ENCODE assay signal across 1 cellular context in the genomic region with DNA sequence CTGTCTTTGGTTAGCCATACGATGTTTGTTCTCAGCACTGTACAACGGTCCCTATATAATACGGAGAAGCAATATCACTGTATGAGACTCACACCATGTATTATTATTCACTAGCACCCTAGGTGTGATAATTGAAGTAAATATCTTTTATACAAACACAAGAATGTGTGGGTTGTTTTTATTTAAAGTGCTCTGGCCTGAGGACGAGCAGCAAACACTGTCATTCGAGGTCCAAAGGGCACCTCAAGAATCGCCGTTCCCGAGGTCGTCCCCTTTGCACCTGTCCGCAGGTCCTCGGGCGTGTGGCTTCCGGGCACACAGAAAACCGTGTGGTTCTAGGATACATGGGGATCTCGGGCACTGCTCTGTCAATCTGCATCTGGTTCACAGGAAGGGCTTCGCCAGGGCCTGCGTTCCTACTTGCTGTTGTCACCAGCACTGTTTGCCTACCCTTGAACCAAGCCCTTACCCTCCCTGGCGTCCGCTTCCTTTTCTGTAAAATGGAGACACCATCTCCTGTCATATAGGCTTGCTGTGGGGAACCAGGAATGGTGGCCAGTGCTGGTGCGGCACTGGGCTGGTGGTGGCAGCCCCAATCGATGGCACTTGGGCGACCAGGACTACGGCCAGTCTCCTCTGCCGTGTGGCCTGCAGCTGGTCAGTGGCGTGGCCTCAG.
TF ChIP-seq lines count a peak whose summit lies in the region.

No MANE protein-coding gene starts in this region.

TF ChIP-seq in HepG2, 621 proteins besides CTCF, POLR2A, EP300 and RAD21 (continues in another document):
- TF ChIP-seq ZBTB1 (CRISPR knock-in tag; IDR thresholded peaks at IDR 0.05; ENCODE audit: borderline replicate concordance) (no peak), KLF16 (CRISPR knock-in tag; IDR thresholded peaks at IDR 0.05) (peak in 1 of 2 experiments; percentile 70; a peak in 1 of 4 replicates), ELF3 (CRISPR knock-in tag; IDR thresholded peaks at IDR 0.05) (peak; percentile 94), SOX5 (CRISPR knock-in tag; IDR thresholded peaks at IDR 0.05; ENCODE audit: borderline replicate concordance) (peak; percentile 79), ZFY (CRISPR knock-in tag; IDR thresholded peaks at IDR 0.05) (peak; percentile 80), MEIS2 (CRISPR knock-in tag; IDR thresholded peaks at IDR 0.05) (peak; percentile 93), NFKB2 (CRISPR knock-in tag; IDR thresholded peaks at IDR 0.05; ENCODE audit: borderline replicate concordance) (peak; percentile 82), TOPORS (CRISPR knock-in tag; IDR thresholded peaks at IDR 0.05) (no peak), GTF2F1 (IDR thresholded peaks at IDR 0.05; ENCODE audit: low read length) (no peak), BORCS8-MEF2B (CRISPR knock-in tag; IDR thresholded peaks at IDR 0.05) (peak; percentile 38; the same call in 1 of the 2 replicates), ZNF225 (CRISPR knock-in tag; IDR thresholded peaks at IDR 0.05) (peak; percentile 65; the same call in 1 of the 2 replicates), ZC3H13 (CRISPR knock-in tag; IDR thresholded peaks at IDR 0.05) (peak; percentile 71; the same call in 1 of the 2 replicates), ZNF326 (CRISPR knock-in tag; IDR thresholded peaks at IDR 0.05; ENCODE audit: borderline replicate concordance) (no peak), KDM5A (IDR thresholded peaks at IDR 0.05; ENCODE audit: borderline replicate concordance, low read length) (no peak), ZKSCAN1 (IDR thresholded peaks at IDR 0.05; ENCODE audit: low read length) (no peak), ZNF296 (CRISPR knock-in tag; conservative IDR thresholded peaks at IDR 0.05) (no peak), CHD2 (IDR thresholded peaks at IDR 0.05; ENCODE audit: low read depth, low read length) (no peak; the same call in 1 of the 2 replicates), PITX1 (CRISPR knock-in tag; IDR thresholded peaks at IDR 0.05) (peak; percentile 82), DNMT1 (CRISPR knock-in tag; IDR thresholded peaks at IDR 0.05) (no peak; the same call in 1 of the 2 replicates), DNMT3B (CRISPR knock-in tag; conservative IDR thresholded peaks at IDR 0.05) (0 out of 2 replicates have a peak, but pooled peaks have one; percentile 29), ZFP90 (CRISPR knock-in tag; IDR thresholded peaks at IDR 0.05; ENCODE audit: borderline replicate concordance) (peak; percentile 79; the same call in 1 of the 2 replicates), MBNL3 (CRISPR knock-in tag; conservative IDR thresholded peaks at IDR 0.05) (no peak), SNRNP70 (IDR thresholded peaks at IDR 0.05; ENCODE audit: low read depth, low read length) (no peak), ZNF33A (CRISPR knock-in tag; IDR thresholded peaks at IDR 0.05; ENCODE audit: borderline replicate concordance) (peak; percentile 41; the same call in 1 of the 2 replicates), KDM6A (CRISPR knock-in tag; IDR thresholded peaks at IDR 0.05; ENCODE audit: low read depth) (peak; percentile 92), ZNF432 (CRISPR knock-in tag; IDR thresholded peaks at IDR 0.05; ENCODE audit: borderline replicate concordance) (no peak), SRSF9 (IDR thresholded peaks at IDR 0.05; ENCODE audit: borderline replicate concordance, insufficient read depth, low read depth, low read length, poor library complexity, severe bottlenecking) (no peak), ZNF44 (CRISPR knock-in tag; IDR thresholded peaks at IDR 0.05) (0 out of 2 replicates have a peak, but pooled peaks have one; percentile 4), KAT2B (IDR thresholded peaks at IDR 0.05; ENCODE audit: borderline replicate concordance, low read depth, low read length) (no peak), TRIM24 (CRISPR knock-in tag; IDR thresholded peaks at IDR 0.05) (no peak; the same call in none of the 2 replicates), AFF4 (CRISPR knock-in tag; IDR thresholded peaks at IDR 0.05) (no peak), SPEN (CRISPR knock-in tag; IDR thresholded peaks at IDR 0.05; ENCODE audit: low read depth) (peak; percentile 74), ZNF230 (CRISPR knock-in tag; IDR thresholded peaks at IDR 0.05) (peak; percentile 96; the same call in 1 of the 2 replicates), RARG (CRISPR knock-in tag; IDR thresholded peaks at IDR 0.05; ENCODE audit: low read depth) (no peak), SAFB2 (CRISPR knock-in tag; IDR thresholded peaks at IDR 0.05; ENCODE audit: borderline replicate concordance, low read depth) (no peak), IKZF1 (IDR thresholded peaks at IDR 0.05) (no peak), TBX2 (CRISPR knock-in tag; IDR thresholded peaks at IDR 0.05; ENCODE audit: borderline replicate concordance) (peak; percentile 94), ZNF674 (CRISPR knock-in tag; IDR thresholded peaks at IDR 0.05; ENCODE audit: low read depth) (no peak), ISX (CRISPR knock-in tag; conservative IDR thresholded peaks at IDR 0.05) (no peak), CENPX (CRISPR knock-in tag; IDR thresholded peaks at IDR 0.05) (no peak), ZNF816 (CRISPR knock-in tag; IDR thresholded peaks at IDR 0.05; ENCODE audit: borderline replicate concordance) (no peak; the same call in 1 of the 2 replicates), SMAD9 (CRISPR knock-in tag; IDR thresholded peaks at IDR 0.05) (no peak), ZNF160 (CRISPR knock-in tag; IDR thresholded peaks at IDR 0.05) (peak; percentile 94), ZNF839 (CRISPR knock-in tag; IDR thresholded peaks at IDR 0.05; ENCODE audit: borderline replicate concordance) (no peak), ELF1 (CRISPR knock-in tag; IDR thresholded peaks at IDR 0.05) (peak; percentile 79), HNRNPUL1 (IDR thresholded peaks at IDR 0.05; ENCODE audit: low read depth, low read length) (no peak)
- TF ChIP-seq, protein P1, sequence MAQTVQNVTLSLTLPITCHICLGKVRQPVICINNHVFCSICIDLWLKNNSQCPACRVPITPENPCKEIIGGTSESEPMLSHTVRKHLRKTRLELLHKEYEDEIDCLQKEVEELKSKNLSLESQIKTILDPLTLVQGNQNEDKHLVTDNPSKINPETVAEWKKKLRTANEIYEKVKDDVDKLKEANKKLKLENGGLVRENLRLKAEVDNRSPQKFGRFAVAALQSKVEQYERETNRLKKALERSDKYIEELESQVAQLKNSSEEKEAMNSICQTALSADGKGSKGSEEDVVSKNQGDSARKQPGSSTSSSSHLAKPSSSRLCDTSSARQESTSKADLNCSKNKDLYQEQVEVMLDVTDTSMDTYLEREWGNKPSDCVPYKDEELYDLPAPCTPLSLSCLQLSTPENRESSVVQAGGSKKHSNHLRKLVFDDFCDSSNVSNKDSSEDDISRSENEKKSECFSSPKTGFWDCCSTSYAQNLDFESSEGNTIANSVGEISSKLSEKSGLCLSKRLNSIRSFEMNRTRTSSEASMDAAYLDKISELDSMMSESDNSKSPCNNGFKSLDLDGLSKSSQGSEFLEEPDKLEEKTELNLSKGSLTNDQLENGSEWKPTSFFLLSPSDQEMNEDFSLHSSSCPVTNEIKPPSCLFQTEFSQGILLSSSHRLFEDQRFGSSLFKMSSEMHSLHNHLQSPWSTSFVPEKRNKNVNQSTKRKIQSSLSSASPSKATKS (CRISPR knock-in tag; IDR thresholded peaks at IDR 0.05) = no peak
- TF ChIP-seq, protein P2, sequence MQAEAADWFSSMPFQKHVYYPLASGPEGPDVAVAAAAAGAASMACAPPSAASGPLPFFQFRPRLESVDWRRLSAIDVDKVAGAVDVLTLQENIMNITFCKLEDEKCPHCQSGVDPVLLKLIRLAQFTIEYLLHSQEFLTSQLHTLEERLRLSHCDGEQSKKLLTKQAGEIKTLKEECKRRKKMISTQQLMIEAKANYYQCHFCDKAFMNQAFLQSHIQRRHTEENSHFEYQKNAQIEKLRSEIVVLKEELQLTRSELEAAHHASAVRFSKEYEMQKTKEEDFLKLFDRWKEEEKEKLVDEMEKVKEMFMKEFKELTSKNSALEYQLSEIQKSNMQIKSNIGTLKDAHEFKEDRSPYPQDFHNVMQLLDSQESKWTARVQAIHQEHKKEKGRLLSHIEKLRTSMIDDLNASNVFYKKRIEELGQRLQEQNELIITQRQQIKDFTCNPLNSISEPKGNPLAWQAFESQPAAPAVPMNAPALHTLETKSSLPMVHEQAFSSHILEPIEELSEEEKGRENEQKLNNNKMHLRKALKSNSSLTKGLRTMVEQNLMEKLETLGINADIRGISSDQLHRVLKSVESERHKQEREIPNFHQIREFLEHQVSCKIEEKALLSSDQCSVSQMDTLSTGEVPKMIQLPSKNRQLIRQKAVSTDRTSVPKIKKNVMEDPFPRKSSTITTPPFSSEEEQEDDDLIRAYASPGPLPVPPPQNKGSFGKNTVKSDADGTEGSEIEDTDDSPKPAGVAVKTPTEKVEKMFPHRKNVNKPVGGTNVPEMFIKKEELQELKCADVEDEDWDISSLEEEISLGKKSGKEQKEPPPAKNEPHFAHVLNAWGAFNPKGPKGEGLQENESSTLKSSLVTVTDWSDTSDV (CRISPR knock-in tag; IDR thresholded peaks at IDR 0.05) = peak; percentile 75; the same call in 1 of the 2 replicates
- TF ChIP-seq, protein P3, sequence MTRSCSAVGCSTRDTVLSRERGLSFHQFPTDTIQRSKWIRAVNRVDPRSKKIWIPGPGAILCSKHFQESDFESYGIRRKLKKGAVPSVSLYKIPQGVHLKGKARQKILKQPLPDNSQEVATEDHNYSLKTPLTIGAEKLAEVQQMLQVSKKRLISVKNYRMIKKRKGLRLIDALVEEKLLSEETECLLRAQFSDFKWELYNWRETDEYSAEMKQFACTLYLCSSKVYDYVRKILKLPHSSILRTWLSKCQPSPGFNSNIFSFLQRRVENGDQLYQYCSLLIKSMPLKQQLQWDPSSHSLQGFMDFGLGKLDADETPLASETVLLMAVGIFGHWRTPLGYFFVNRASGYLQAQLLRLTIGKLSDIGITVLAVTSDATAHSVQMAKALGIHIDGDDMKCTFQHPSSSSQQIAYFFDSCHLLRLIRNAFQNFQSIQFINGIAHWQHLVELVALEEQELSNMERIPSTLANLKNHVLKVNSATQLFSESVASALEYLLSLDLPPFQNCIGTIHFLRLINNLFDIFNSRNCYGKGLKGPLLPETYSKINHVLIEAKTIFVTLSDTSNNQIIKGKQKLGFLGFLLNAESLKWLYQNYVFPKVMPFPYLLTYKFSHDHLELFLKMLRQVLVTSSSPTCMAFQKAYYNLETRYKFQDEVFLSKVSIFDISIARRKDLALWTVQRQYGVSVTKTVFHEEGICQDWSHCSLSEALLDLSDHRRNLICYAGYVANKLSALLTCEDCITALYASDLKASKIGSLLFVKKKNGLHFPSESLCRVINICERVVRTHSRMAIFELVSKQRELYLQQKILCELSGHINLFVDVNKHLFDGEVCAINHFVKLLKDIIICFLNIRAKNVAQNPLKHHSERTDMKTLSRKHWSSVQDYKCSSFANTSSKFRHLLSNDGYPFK (CRISPR knock-in tag; IDR thresholded peaks at IDR 0.05; ENCODE audit: borderline replicate concordance) = peak; percentile 43; the same call in 1 of the 2 replicates
- TF ChIP-seq, protein P4, sequence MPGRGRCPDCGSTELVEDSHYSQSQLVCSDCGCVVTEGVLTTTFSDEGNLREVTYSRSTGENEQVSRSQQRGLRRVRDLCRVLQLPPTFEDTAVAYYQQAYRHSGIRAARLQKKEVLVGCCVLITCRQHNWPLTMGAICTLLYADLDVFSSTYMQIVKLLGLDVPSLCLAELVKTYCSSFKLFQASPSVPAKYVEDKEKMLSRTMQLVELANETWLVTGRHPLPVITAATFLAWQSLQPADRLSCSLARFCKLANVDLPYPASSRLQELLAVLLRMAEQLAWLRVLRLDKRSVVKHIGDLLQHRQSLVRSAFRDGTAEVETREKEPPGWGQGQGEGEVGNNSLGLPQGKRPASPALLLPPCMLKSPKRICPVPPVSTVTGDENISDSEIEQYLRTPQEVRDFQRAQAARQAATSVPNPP (CRISPR knock-in tag; IDR thresholded peaks at IDR 0.05) = peak; percentile 49; the same call in 1 of the 2 replicates
- TF ChIP-seq, protein P5, sequence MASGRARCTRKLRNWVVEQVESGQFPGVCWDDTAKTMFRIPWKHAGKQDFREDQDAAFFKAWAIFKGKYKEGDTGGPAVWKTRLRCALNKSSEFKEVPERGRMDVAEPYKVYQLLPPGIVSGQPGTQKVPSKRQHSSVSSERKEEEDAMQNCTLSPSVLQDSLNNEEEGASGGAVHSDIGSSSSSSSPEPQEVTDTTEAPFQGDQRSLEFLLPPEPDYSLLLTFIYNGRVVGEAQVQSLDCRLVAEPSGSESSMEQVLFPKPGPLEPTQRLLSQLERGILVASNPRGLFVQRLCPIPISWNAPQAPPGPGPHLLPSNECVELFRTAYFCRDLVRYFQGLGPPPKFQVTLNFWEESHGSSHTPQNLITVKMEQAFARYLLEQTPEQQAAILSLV (CRISPR knock-in tag; IDR thresholded peaks at IDR 0.05; ENCODE audit: borderline replicate concordance) = peak; percentile 76; the same call in 1 of the 2 replicates
- TF ChIP-seq, protein P6, sequence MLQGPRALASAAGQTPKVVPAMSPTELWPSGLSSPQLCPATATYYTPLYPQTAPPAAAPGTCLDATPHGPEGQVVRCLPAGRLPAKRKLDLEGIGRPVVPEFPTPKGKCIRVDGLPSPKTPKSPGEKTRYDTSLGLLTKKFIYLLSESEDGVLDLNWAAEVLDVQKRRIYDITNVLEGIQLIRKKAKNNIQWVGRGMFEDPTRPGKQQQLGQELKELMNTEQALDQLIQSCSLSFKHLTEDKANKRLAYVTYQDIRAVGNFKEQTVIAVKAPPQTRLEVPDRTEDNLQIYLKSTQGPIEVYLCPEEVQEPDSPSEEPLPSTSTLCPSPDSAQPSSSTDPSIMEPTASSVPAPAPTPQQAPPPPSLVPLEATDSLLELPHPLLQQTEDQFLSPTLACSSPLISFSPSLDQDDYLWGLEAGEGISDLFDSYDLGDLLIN (CRISPR knock-in tag; IDR thresholded peaks at IDR 0.05; ENCODE audit: borderline replicate concordance) = peak; percentile 45; the same call in 1 of the 2 replicates
